ENCODE assay signal across 18 cellular contexts in genomic region chr1:197041486-197042353, GRCh38. TPM values are rescaled to one million over a fixed set of nuclear protein-coding genes. Genes with fewer than 3 reads are reported as not detected.
DNase-seq lines count a peak whose midpoint lies in the region; ATAC-seq and TF ChIP-seq lines count a peak whose summit lies in the region.
"Had no signal": no experiment of that assay in that cellular context is flagged by ENCODE, and none has a peak within 500 bp of the region (broad histone marks: within the 10 kb centered on the region; RNA-seq: fewer than 3 reads in every experiment).

No MANE protein-coding gene starts in this region.

- no peaks in the 10 kb centered on the region for H4K20me1 ChIP-seq in mammary epithelial cell (ENCODE audit: insufficient read depth, low read length)
- no peaks in the 10 kb centered on the region for H4K20me1 ChIP-seq in KMS-11 (ENCODE audit: insufficient read depth)
- H4K20me1 ChIP-seq in osteoblast (ENCODE audit: insufficient read depth, low read length) = no peaks in the 10 kb centered on the region

- H3K79me2 ChIP-seq in mammary epithelial cell (ENCODE audit: insufficient read depth, low read length) = no peaks in the 10 kb centered on the region
- no peaks in the 10 kb centered on the region for H3K79me2 ChIP-seq in KMS-11 (ENCODE audit: insufficient read depth, low read depth)
- no peaks in the 10 kb centered on the region for H3K79me2 ChIP-seq in osteoblast (ENCODE audit: insufficient read depth, low read length)

- no peaks in the 10 kb centered on the region for H3K4me1 Mint-ChIP-seq in Caco-2 (ENCODE audit: low read depth, unreplicated experiment)
- H3K4me1 Mint-ChIP-seq: activated naive CD8-positive, alpha-beta T cell treated with anti-CD3 and anti-CD28 coated beads, Interleukin-2, amount 10 ng/mL, durations not matched to agents 7 days and 5 days had no signal

- dilution Hi-C loops in mammary epithelial cell (cut with HindIII; ENCODE audit: low sequenced_read_pairs) = no loop called here

- BruUV-seq in mammary epithelial cell (replicated peaks; lab: Mats Ljungman, UMichigan) (no TSS peak), Caco-2 (replicated peaks; lab: Mats Ljungman, UMichigan) (no TSS peak)

- H3K9me3 Mint-ChIP-seq in Caco-2 (ENCODE audit: unreplicated experiment) = no peaks in the 10 kb centered on the region
- H3K9me3 Mint-ChIP-seq: activated naive CD8-positive, alpha-beta T cell treated with anti-CD3 and anti-CD28 coated beads, Interleukin-2, amount 10 ng/mL, durations not matched to agents 7 days and 5 days had no signal

- no peak for TF ChIP-seq POLR2A in breast epithelium (IDR thresholded peaks at IDR 0.05)

- no peak overlapping the region for H3K4me3 Mint-ChIP-seq in Caco-2 (ENCODE audit: unreplicated experiment)
- H3K4me3 Mint-ChIP-seq: activated naive CD8-positive, alpha-beta T cell treated with anti-CD3 and anti-CD28 coated beads, Interleukin-2, amount 10 ng/mL, durations not matched to agents 7 days and 5 days had no signal

- TF ChIP-seq CTCF in mammary epithelial cell (conservative IDR thresholded peaks at IDR 0.05 in 1 of 2, IDR thresholded peaks at IDR 0.05 in 1 of 2; ENCODE audit: extremely low read depth in 1 of 2, insufficient read depth in 1 of 2, low read depth in 1 of 2, low read length in 2 of 2) (no peak), breast epithelium (IDR thresholded peaks at IDR 0.05) (no peak), KMS-11 (conservative IDR thresholded peaks at IDR 0.05; ENCODE audit: low read depth, low read length) (no peak), osteoblast (IDR thresholded peaks at IDR 0.05; ENCODE audit: extremely low read depth, low read depth, low read length) (no peak), Caco-2 (IDR thresholded peaks at IDR 0.05; ENCODE audit: insufficient read depth in 1 of 2, low read depth in 1 of 2, low read length in 1 of 2, severe bottlenecking in 1 of 2, unreplicated experiment in 1 of 2) (no peak)

- intact Hi-C loops in mammary epithelial cell (cut with micrococcal nuclease) = no loop called here
- intact Hi-C loops in breast epithelium (cut with DNase I; ENCODE audit: low total_unique reads) = no loop called here
- intact Hi-C loops in Caco-2 (cut with micrococcal nuclease; ENCODE audit: unreplicated experiment) = no loop called here

- POLR2A ChIA-PET in Caco-2 (lab: Charles Lee) = no interaction called here

- WGBS in mammary epithelial cell (ENCODE audit: low coverage, missing lambda C conversion rate) = 56% methylated on average over 7 of the region's 7 CpGs

- H3K27ac Mint-ChIP-seq in Caco-2 (ENCODE audit: unreplicated experiment) = no peak overlapping the region
- H3K27ac Mint-ChIP-seq: activated naive CD8-positive, alpha-beta T cell treated with anti-CD3 and anti-CD28 coated beads, Interleukin-2, amount 10 ng/mL, durations not matched to agents 7 days and 5 days had no signal

- H2AFZ ChIP-seq in mammary epithelial cell (ENCODE audit: low read depth, low read length) = peak overlapping the region; percentile 37
- no peak overlapping the region for H2AFZ ChIP-seq in KMS-11 (ENCODE audit: low read depth)
- peak overlapping the region; percentile 79 for H2AFZ ChIP-seq in osteoblast (ENCODE audit: low read length)

- H3K27ac ChIP-seq in mammary epithelial cell (ENCODE audit: insufficient read depth, low read depth, low read length) (no peak overlapping the region), breast epithelium (no peak overlapping the region), KMS-11 (no peak overlapping the region), osteoblast (ENCODE audit: low read depth, low read length) (no peak overlapping the region)
- H3K27ac ChIP-seq: 22Rv1, esophagus squamous epithelium, pancreas, upper lobe of left lung had no signal

- peaks cover 4% of the 10 kb centered on the region for H3K27me3 Mint-ChIP-seq in Caco-2 (ENCODE audit: insufficient read depth, unreplicated experiment)

- H3K27me3 ChIP-seq in mammary epithelial cell (ENCODE audit: insufficient read depth, low read length) = no peaks in the 10 kb centered on the region
- no peaks in the 10 kb centered on the region for H3K27me3 ChIP-seq in breast epithelium
- no peaks in the 10 kb centered on the region for H3K27me3 ChIP-seq in KMS-11 (ENCODE audit: insufficient read depth, low read depth)
- no peaks in the 10 kb centered on the region for H3K27me3 ChIP-seq in osteoblast (ENCODE audit: insufficient read depth, low read length)
- no peaks in the 10 kb centered on the region for H3K27me3 ChIP-seq in Caco-2 (replicated peaks; ENCODE audit: control insufficient read depth, insufficient read depth, low read length)
- H3K27me3 ChIP-seq: esophagus squamous epithelium, pancreas, upper lobe of left lung had no signal

- CTCF ChIA-PET in mammary epithelial cell (lab: Charles Lee; ENCODE audit: low non-redundant PET) (no interaction called here), Caco-2 (lab: Charles Lee) (no interaction called here)

- H3K9me3 ChIP-seq in mammary epithelial cell (replicated peaks; ENCODE audit: insufficient read depth, low read length) (no peaks in the 10 kb centered on the region), breast epithelium (no peaks in the 10 kb centered on the region), osteoblast (ENCODE audit: low read depth, low read length) (no peaks in the 10 kb centered on the region), Caco-2 (no peaks in the 10 kb centered on the region)
- H3K9me3 ChIP-seq: esophagus squamous epithelium, pancreas, upper lobe of left lung had no signal

- in situ Hi-C loops in mammary epithelial cell (cut with MboI; ENCODE audit: low sequenced_read_pairs in 2 of 2) = no loop called here

- H3K36me3 Mint-ChIP-seq in Caco-2 (ENCODE audit: insufficient read depth, unreplicated experiment) = no peaks in the 10 kb centered on the region
- H3K36me3 Mint-ChIP-seq: activated naive CD8-positive, alpha-beta T cell treated with anti-CD3 and anti-CD28 coated beads, Interleukin-2, amount 10 ng/mL, durations not matched to agents 7 days and 5 days had no signal

- H3K9ac ChIP-seq in mammary epithelial cell (ENCODE audit: insufficient read depth, low read length) (no peak overlapping the region), KMS-11 (no peak overlapping the region)

- H3K4me3 ChIP-seq in mammary epithelial cell (replicated peaks in 1 of 3; ENCODE audit: insufficient read depth in 1 of 3, low read depth in 2 of 3, low read length in 3 of 3) = no peak overlapping the region
- H3K4me3 ChIP-seq in breast epithelium = no peak overlapping the region
- H3K4me3 ChIP-seq in KMS-11 (IDR thresholded peaks at IDR 0.05; ENCODE audit: insufficient read depth, low read depth, low read length) = no peak overlapping the region
- peak overlapping the region; percentile 11 for H3K4me3 ChIP-seq in osteoblast (ENCODE audit: insufficient read depth, low read length)
- H3K4me3 ChIP-seq in Caco-2 (ENCODE audit: low read depth, low read length) = no peak overlapping the region
- H3K4me3 ChIP-seq: esophagus squamous epithelium, pancreas, upper lobe of left lung had no signal

- peak; percentile 12 for DNase-seq in mammary epithelial cell
- no peak for DNase-seq in breast epithelium (ENCODE audit: low spot score in 2 of 2)
- DNase-seq in osteoblast (ENCODE audit: insufficient read length, low spot score, missing footprints) = peak; percentile 23
- DNase-seq in activated effector memory CD4-positive, alpha-beta T cell treated with Interleukin-2 at 50 U/mL for 16 hours = no peak
- no peak for DNase-seq in Caco-2
- DNase-seq: activated CD8-positive, alpha-beta memory T cell treated with anti-CD3 and anti-CD28 coated beads, Interleukin-2, amount 50 U/mL, for 4 hours; activated naive CD8-positive, alpha-beta T cell treated with anti-CD3 and anti-CD28 coated beads, Interleukin-2, amount 10 ng/mL, durations not matched to agents 7 days and 5 days; esophagus squamous epithelium; mesendoderm; NCI-H345; pancreas; stimulated activated CD4-positive, alpha-beta T cell treated with anti-CD3 and anti-CD28 coated beads, Interleukin-12 subunit alpha, Interleukin-12 subunit beta, amount 100 ng/mL, for 4 hours; upper lobe of left lung had no signal

- no peak overlapping the region for H3K4me2 ChIP-seq in mammary epithelial cell (ENCODE audit: insufficient read depth, low read depth, low read length)
- peak overlapping the region; percentile 30 for H3K4me2 ChIP-seq in KMS-11
- H3K4me2 ChIP-seq in osteoblast (ENCODE audit: insufficient read depth, low read length) = peak overlapping the region; percentile 55

- H3K36me3 ChIP-seq in mammary epithelial cell (ENCODE audit: insufficient read depth, low read length) (no peaks in the 10 kb centered on the region), breast epithelium (no peaks in the 10 kb centered on the region), KMS-11 (ENCODE audit: insufficient read depth) (no peaks in the 10 kb centered on the region), osteoblast (ENCODE audit: insufficient read depth, low read length) (no peaks in the 10 kb centered on the region), Caco-2 (ENCODE audit: control insufficient read depth, insufficient read depth, low read length) (no peaks in the 10 kb centered on the region)
- H3K36me3 ChIP-seq: esophagus squamous epithelium, pancreas, upper lobe of left lung had no signal

- peak; percentile 92 for ATAC-seq in HG02798 (IDR thresholded peaks at IDR 0.05; ENCODE audit: poor library complexity, unreplicated experiment)
- ATAC-seq in HG02678 (IDR thresholded peaks at IDR 0.05; ENCODE audit: unreplicated experiment) = no peak
- ATAC-seq: pancreas, Right ventricle myocardium inferior had no signal

- H3K4me1 ChIP-seq in mammary epithelial cell (ENCODE audit: insufficient read depth, low read length) (no peaks in the 10 kb centered on the region), breast epithelium (no peaks in the 10 kb centered on the region), KMS-11 (ENCODE audit: low read depth, poor library complexity, severe bottlenecking) (peaks cover 17% of the 10 kb centered on the region), osteoblast (ENCODE audit: insufficient read depth, low read length) (no peaks in the 10 kb centered on the region), Caco-2 (no peaks in the 10 kb centered on the region)
- H3K4me1 ChIP-seq: esophagus squamous epithelium, pancreas, upper lobe of left lung had no signal

RNA-seq across cellular contexts. Expression of gene F13B, which starts 25.3 kb away (rescaled TPM):
- under 1 TPM in 1 of 2 donors, not detected in 1; under 0.01 TPM for total RNA-seq in mammary epithelial cell
- not detected for polyA plus RNA-seq in mammary epithelial cell
- polyA minus RNA-seq in mammary epithelial cell = not detected
- total RNA-seq in breast epithelium = not detected
- total RNA-seq in osteoblast = under 0.01 TPM in 1 of 2 replicates, not detected in the other
- total RNA-seq in Caco-2 (2022) = 0.39 TPM in 1 of 2 replicates, not detected in the other
- total RNA-seq: activated naive CD8-positive, alpha-beta T cell treated with anti-CD3 and anti-CD28 coated beads, Interleukin-2, amount 10 ng/mL, durations not matched to agents 7 days and 5 days; esophagus squamous epithelium; pancreas; Right ventricle myocardium inferior; upper lobe of left lung had no signal
- polyA plus RNA-seq: pancreas had no signal

Comparison
In these comparisons a context has a peak if more than half of its experiments do, and no peak if none do; other contexts are left out.
1. DNase-seq: peak in mammary epithelial cell (single experiment) and osteoblast (single experiment); none in breast epithelium (0 of 2), activated effector memory CD4-positive, alpha-beta T cell treated with Interleukin-2 at 50 U/mL for 16 hours (single experiment) and Caco-2 (0 of 2).